ENCODE assay signal across 8 cellular contexts in the genomic region with DNA sequence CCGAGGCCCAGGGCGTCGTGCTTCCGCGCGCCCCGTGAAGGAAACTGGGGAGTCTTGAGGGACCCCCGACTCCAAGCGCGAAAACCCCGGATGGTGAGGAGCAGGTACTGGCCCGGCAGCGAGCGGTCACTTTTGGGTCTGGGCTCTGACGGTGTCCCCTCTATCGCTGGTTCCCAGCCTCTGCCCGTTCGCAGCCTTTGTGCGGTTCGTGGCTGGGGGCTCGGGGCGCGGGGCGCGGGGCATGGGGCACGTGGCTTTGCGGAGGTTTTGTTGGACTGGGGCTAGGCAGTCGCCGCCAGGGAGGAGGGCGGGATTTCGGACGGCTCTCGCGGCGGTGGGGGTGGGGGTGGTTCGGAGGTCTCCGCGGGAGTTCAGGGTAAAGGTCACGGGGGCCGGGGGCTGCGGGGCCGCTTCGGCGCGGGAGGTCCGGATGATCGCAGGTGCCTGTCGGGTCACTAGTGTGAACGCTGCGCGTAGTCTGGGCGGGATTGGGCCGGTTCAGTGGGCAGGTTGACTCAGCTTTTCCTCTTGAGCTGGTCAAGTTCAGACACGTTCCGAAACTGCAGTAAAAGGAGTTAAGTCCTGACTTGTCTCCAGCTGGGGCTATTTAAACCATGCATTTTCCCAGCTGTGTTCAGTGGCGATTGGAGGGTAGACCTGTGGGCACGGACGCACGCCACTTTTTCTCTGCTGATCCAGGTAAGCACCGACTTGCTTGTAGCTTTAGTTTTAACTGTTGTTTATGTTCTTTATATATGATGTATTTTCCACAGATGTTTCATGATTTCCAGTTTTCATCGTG. TPM values are rescaled to one million over a fixed set of nuclear protein-coding genes. Genes with fewer than 3 reads are reported as not detected.
A peak's percentile ranks its signal among the peaks of the same experiment; 100 is the strongest.
DNase-seq lines count a peak whose midpoint lies in the region; ATAC-seq and TF ChIP-seq lines count a peak whose summit lies in the region.

No MANE protein-coding gene starts in this region.

- H3K4me3 ChIP-seq in endodermal cell (ENCODE audit: low read length) (peak overlapping the region; percentile 97), mesodermal cell (ENCODE audit: extremely low read depth, insufficient read depth, low read length, poor library complexity, severe bottlenecking) (peak overlapping the region; percentile 89)

- H3K4me1 ChIP-seq in endodermal cell (ENCODE audit: control insufficient read depth, insufficient read depth, low read length) (peaks cover 3% of the 10 kb centered on the region), mesodermal cell (ENCODE audit: control insufficient read depth, insufficient read depth, low read length, poor library complexity, severe bottlenecking) (peaks cover 9% of the 10 kb centered on the region)

- DNase-seq in COR-L47 (lab: John Stamatoyannopoulos, UW): peak; percentile 87
- DNase-seq in HT-29 (ENCODE audit: low spot score): peak; percentile 88
- peak; percentile 78 to 95 for DNase-seq in NOMO-1 (lab: John Stamatoyannopoulos, UW; ENCODE audit: unreplicated experiment in 2 of 2)
- peak; percentile 12 for DNase-seq in activated CD8-positive, alpha-beta memory T cell treated with anti-CD3 and anti-CD28 coated beads, Interleukin-2, amount 50 U/mL, for 1 hour (ENCODE audit: extremely low read depth)
- DNase-seq in endodermal cell: peak; percentile 97
- peak; percentile 36 for DNase-seq in stimulated activated CD8-positive, alpha-beta memory T cell treated with anti-CD3 and anti-CD28 coated beads, Interleukin-15, amount 100 ng/mL, for 4 hours (ENCODE audit: low read depth in 2 of 2)

- peak; percentile 47 for ATAC-seq in GM21367 (IDR thresholded peaks at IDR 0.05; ENCODE audit: unreplicated experiment)

- WGBS in endodermal cell (ENCODE audit: insufficient coverage in 1 of 2, insufficient read length in 1 of 2), 2 experiments: 0 to 2% methylated on average over 22 to 60 of the region's 61 CpGs
- WGBS in mesodermal cell (ENCODE audit: insufficient coverage in 2 of 2), 2 experiments: 0% methylated on average over 33 to 46 of the region's 61 CpGs

- H3K27ac ChIP-seq in endodermal cell (ENCODE audit: low read depth, low read length): peak overlapping the region; percentile 98
- H3K27ac ChIP-seq in mesodermal cell (ENCODE audit: low read depth, low read length, severe bottlenecking): peak overlapping the region; percentile 97

- no peaks in the 10 kb centered on the region for H3K9me3 Mint-ChIP-seq in endodermal cell

- peak overlapping the region; percentile 95 for H3K4me3 Mint-ChIP-seq in endodermal cell

- H3K27me3 Mint-ChIP-seq in endodermal cell (ENCODE audit: insufficient read depth): no peaks in the 10 kb centered on the region

- no peak for TF ChIP-seq CTCF in endodermal cell (conservative IDR thresholded peaks at IDR 0.05)

- no peaks in the 10 kb centered on the region for H3K27me3 ChIP-seq in endodermal cell (ENCODE audit: control insufficient read depth, insufficient read depth, low read length, poor library complexity, severe bottlenecking)

- peak overlapping the region; percentile 99 for H3K27ac Mint-ChIP-seq in endodermal cell

- H3K9ac ChIP-seq in endodermal cell (ENCODE audit: extremely low read depth, low read length, poor library complexity, severe bottlenecking): peak overlapping the region; percentile 97

- peaks cover 38% of the 10 kb centered on the region for H3K36me3 Mint-ChIP-seq in endodermal cell (ENCODE audit: low read depth)

- H3K36me3 ChIP-seq in endodermal cell (ENCODE audit: control insufficient read depth, insufficient read depth, low read length) (peaks cover 34% of the 10 kb centered on the region), mesodermal cell (ENCODE audit: control insufficient read depth, insufficient read depth, low read length) (peaks cover 37% of the 10 kb centered on the region)

- peaks cover 31% of the 10 kb centered on the region for H3K4me1 Mint-ChIP-seq in endodermal cell

- H3K9me3 ChIP-seq in endodermal cell (ENCODE audit: control insufficient read depth, low read length): no peaks in the 10 kb centered on the region
- no peaks in the 10 kb centered on the region for H3K9me3 ChIP-seq in mesodermal cell (ENCODE audit: control insufficient read depth, low read length)

RNA-seq across cellular contexts. Expression of a gene that starts 0.6 kb away (rescaled TPM):
- 36.2 and 36.4 TPM in 2 replicates for total RNA-seq in HT-29 (2014; rRNA removed; shearing (Covaris generic))
- 100 to 1,000 TPM; 102 to 137 TPM for total RNA-seq in endodermal cell
- 42.8 TPM for polyA plus RNA-seq in endodermal cell (2013, experiment 1 of 2)
- 47.9 TPM for polyA plus RNA-seq in endodermal cell (2013, experiment 2 of 2)
- 80.4 TPM for polyA plus RNA-seq in mesodermal cell (2013, experiment 1 of 2)
- 63.6 TPM for polyA plus RNA-seq in mesodermal cell (2013, experiment 2 of 2)

Comparison
In these comparisons a context has a peak if more than half of its experiments do, and no peak if none do; other contexts are left out.
1. Peak in every context shown above with its lines: DNase-seq, ATAC-seq, H3K4me3 ChIP-seq and H3K27ac ChIP-seq.
2. DNase-seq: peak in every context shown above with its lines; median percentile 97 in endodermal cell; 88 in HT-29; 87 in COR-L47; 86 in NOMO-1; 36 in stimulated activated CD8-positive, alpha-beta memory T cell treated with anti-CD3 and anti-CD28 coated beads, Interleukin-15, amount 100 ng/mL, for 4 hours; 12 in activated CD8-positive, alpha-beta memory T cell treated with anti-CD3 and anti-CD28 coated beads, Interleukin-2, amount 50 U/mL, for 1 hour.